ENCODE assay signal across 13 cellular contexts in the genomic region with DNA sequence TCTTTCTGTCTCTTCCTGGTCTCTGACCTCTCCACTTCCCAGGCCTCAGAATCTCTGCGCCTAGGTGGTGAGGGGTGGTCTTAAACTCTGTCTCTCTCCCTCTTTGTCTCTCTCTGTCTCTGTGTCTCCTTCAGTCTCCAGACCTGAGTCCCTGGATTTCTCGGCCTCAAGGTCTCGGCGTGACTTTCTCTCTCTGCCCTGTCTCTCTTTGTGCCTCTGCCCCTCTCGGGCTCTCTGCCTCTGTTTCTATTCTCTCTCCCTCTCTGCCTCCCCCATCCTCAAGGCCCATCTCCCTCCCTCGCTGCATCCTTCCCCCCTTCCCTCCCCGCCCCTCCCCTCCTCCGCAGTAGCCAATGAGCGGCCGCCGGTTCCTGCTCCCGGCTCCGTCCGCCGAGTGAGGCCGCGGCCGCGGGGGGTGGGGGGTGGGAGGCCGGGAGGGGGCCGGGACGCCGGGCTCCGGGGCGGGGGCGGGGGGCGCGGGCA. TPM values are rescaled to one million over a fixed set of nuclear protein-coding genes. Genes with fewer than 3 reads are reported as not detected.
A peak's percentile ranks its signal among the peaks of the same experiment; 100 is the strongest.
DNase-seq lines count a peak whose midpoint lies in the region; ATAC-seq and TF ChIP-seq lines count a peak whose summit lies in the region.
"Had no signal": no experiment of that assay in that cellular context is flagged by ENCODE, and none has a peak within 500 bp of the region (broad histone marks: within the 10 kb centered on the region; RNA-seq: fewer than 3 reads in every experiment).

A gene with protein sequence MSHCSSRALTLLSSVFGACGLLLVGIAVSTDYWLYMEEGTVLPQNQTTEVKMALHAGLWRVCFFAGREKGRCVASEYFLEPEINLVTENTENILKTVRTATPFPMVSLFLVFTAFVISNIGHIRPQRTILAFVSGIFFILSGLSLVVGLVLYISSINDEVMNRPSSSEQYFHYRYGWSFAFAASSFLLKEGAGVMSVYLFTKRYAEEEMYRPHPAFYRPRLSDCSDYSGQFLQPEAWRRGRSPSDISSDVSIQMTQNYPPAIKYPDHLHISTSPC (plus strand): TSS at position 346 of the 483 bp plus-strand sequence. CDS start 3,554 bp downstream, outside the sequence.

- no peaks in the 10 kb centered on the region for H3K9me3 Mint-ChIP-seq in mesothelial cell of epicardium

- H3K27me3 ChIP-seq in A673 (replicated peaks; ENCODE audit: insufficient read depth, low read depth, low read length, poor library complexity) = peaks cover 52% of the 10 kb centered on the region
- H3K27me3 ChIP-seq in HCT116 (ENCODE audit: insufficient read depth, low read length) = peaks cover 14% of the 10 kb centered on the region; the same call in 1 of the 2 replicates
- H3K27me3 ChIP-seq in Peyer's patch = peaks cover 0 to 21% of the 10 kb centered on the region in 2 donors

- no peaks in the 10 kb centered on the region for H3K9me2 ChIP-seq in HCT116 (ENCODE audit: insufficient read depth)

- TF ChIP-seq CTCF in A673 (conservative IDR thresholded peaks at IDR 0.05; ENCODE audit: low read depth, low read length) = no peak
- no peak for TF ChIP-seq CTCF in HCT116 (IDR thresholded peaks at IDR 0.05 in 2 of 3, conservative IDR thresholded peaks at IDR 0.05 in 1 of 3; ENCODE audit: borderline replicate concordance in 1 of 3, insufficient read depth in 1 of 3, low read depth in 2 of 3, low read length in 2 of 3)
- TF ChIP-seq CTCF in mesothelial cell of epicardium (IDR thresholded peaks at IDR 0.05; ENCODE audit: unreplicated experiment) = no peak
- TF ChIP-seq CTCF in Peyer's patch (IDR thresholded peaks at IDR 0.05) = no peak

- H3K27ac Mint-ChIP-seq in mesothelial cell of epicardium = no peak within 1 kb of the TSS

- H3K4me3 Mint-ChIP-seq in mesothelial cell of epicardium = peak within 1 kb of the TSS; percentile 40

- H3K4me2 ChIP-seq in HCT116 (ENCODE audit: low read length) = peak within 1 kb of the TSS; percentile 8; the same call in 1 of the 2 replicates

- intact Hi-C loops in A673 (cut with micrococcal nuclease; ENCODE audit: unreplicated experiment) (no loop called here), HCT116 (cut with micrococcal nuclease) (loop anchor here (5.0 kb wide), 1 partner anchor 113 kb away; no protein-coding TSS in a partner anchor)

- no peaks in the 10 kb centered on the region for H3K36me3 ChIP-seq in A673 (ENCODE audit: insufficient read depth, low read length, poor library complexity, severe bottlenecking)
- no peaks in the 10 kb centered on the region for H3K36me3 ChIP-seq in HCT116 (ENCODE audit: control insufficient read depth in 1 of 2, insufficient read depth in 2 of 2, low read length in 2 of 2)
- no peaks in the 10 kb centered on the region for H3K36me3 ChIP-seq in Peyer's patch
- H3K36me3 ChIP-seq: gastroesophageal sphincter, thyroid gland had no signal

- H3K79me2 ChIP-seq in HCT116 (ENCODE audit: insufficient read depth, low read length) = no peaks in the 10 kb centered on the region

- H3K27ac ChIP-seq in A673 (ENCODE audit: low read depth, low read length, poor library complexity, severe bottlenecking) = no peak within 1 kb of the TSS
- no peak within 1 kb of the TSS for H3K27ac ChIP-seq in HCT116 (ENCODE audit: low read depth, low read length)
- H3K27ac ChIP-seq in Peyer's patch = no peak within 1 kb of the TSS
- H3K27ac ChIP-seq: gastroesophageal sphincter, skin epidermis, thyroid gland had no signal

- peaks cover 94% of the 10 kb centered on the region for H3K27me3 Mint-ChIP-seq in mesothelial cell of epicardium (ENCODE audit: low read depth)

- TF ChIP-seq POLR2A in HCT116 (IDR thresholded peaks at IDR 0.05; ENCODE audit: borderline replicate concordance, extremely low read depth, insufficient read depth, insufficient read length) (no peak), Peyer's patch (IDR thresholded peaks at IDR 0.05) (no peak)

- no peaks in the 10 kb centered on the region for H4K20me1 ChIP-seq in HCT116 (ENCODE audit: insufficient read depth)

- peak within 1 kb of the TSS; percentile 30 for H3K4me3 ChIP-seq in A673 (ENCODE audit: low read depth, low read length, poor library complexity, severe bottlenecking)
- H3K4me3 ChIP-seq in HCT116 (replicated peaks in 1 of 2; ENCODE audit: low read depth in 1 of 2, low read length in 2 of 2) = no peak within 1 kb of the TSS; a peak in 1 of 4 replicates
- peak within 1 kb of the TSS in 1 of 4 donors; percentile 3 for H3K4me3 ChIP-seq in Peyer's patch
- H3K4me3 ChIP-seq: skin epidermis, thyroid gland had no signal

- H3K9me3 ChIP-seq in A673 (ENCODE audit: low read depth, low read length, poor library complexity, severe bottlenecking) (no peaks in the 10 kb centered on the region), HCT116 (ENCODE audit: control insufficient read depth in 1 of 2, insufficient read depth in 1 of 2, low read depth in 1 of 2, low read length in 2 of 2) (no peaks in the 10 kb centered on the region), Peyer's patch (peaks cover 0 to 11% (median 0%) of the 10 kb centered on the region in 4 donors)
- H3K9me3 ChIP-seq: gastroesophageal sphincter, thyroid gland had no signal

- CTCF ChIA-PET in A673 (lab: Charles Lee) (no interaction called here), HCT116 (lab: Charles Lee) (no interaction called here)

- H2AFZ ChIP-seq in HCT116 (ENCODE audit: low read depth, low read length, poor library complexity, severe bottlenecking) = no peak within 1 kb of the TSS

- POLR2A ChIA-PET in A673 (lab: Charles Lee; ENCODE audit: low non-redundant PET) (no interaction called here), HCT116 (lab: Charles Lee) (no interaction called here)

- H3K9ac ChIP-seq in HCT116 (ENCODE audit: low read length) = no peak within 1 kb of the TSS

- peaks cover 8% of the 10 kb centered on the region for H3K4me1 ChIP-seq in A673 (ENCODE audit: insufficient read depth, low read length, poor library complexity, severe bottlenecking)
- peaks cover 0 to 12% of the 10 kb centered on the region in 2 experiments; a peak in 2 of 4 replicates for H3K4me1 ChIP-seq in HCT116 (ENCODE audit: control insufficient read depth in 1 of 2, insufficient read depth in 2 of 2, low read length in 2 of 2)
- H3K4me1 ChIP-seq in Peyer's patch = peaks cover 0 to 16% (median 4%) of the 10 kb centered on the region in 4 donors
- H3K4me1 ChIP-seq: thyroid gland had no signal

- BruUV-seq in A673 (replicated peaks; lab: Mats Ljungman, UMichigan) = no TSS peak
- BruUV-seq in HCT116 (replicated peaks; lab: Mats Ljungman, UMichigan) = no TSS peak

- no peak for TF ChIP-seq RAD21 in HCT116 (IDR thresholded peaks at IDR 0.05; ENCODE audit: low read depth)

- DNase-seq in A673 (ENCODE audit: low spot score) = no peak
- no peak for DNase-seq in HCT116 (ENCODE audit: low read depth, low spot score)
- DNase-seq in cerebellum (ENCODE audit: low spot score) = peak; percentile 92
- DNase-seq in mesothelial cell of epicardium (ENCODE audit: low spot score in 2 of 2, unreplicated experiment in 2 of 2) = no peak
- no peak for DNase-seq in NCI-H1048 (lab: John Stamatoyannopoulos, UW)
- no peak for DNase-seq in Peyer's patch
- DNase-seq: DMS79 treated with DMSO at 0.1 percent for 48 hours, thyroid gland had no signal

- H3K36me3 Mint-ChIP-seq in mesothelial cell of epicardium = no peaks in the 10 kb centered on the region

- RAD21 ChIA-PET in HCT116 (lab: Charles Lee; ENCODE audit: low non-redundant PET in 1 of 2, low total read pairs in 2 of 2, uncharacterized antibody in 2 of 2, unreplicated experiment in 2 of 2) = no interaction called here

- no peak for ATAC-seq in HCT116
- ATAC-seq in GM18907 (IDR thresholded peaks at IDR 0.05; ENCODE audit: unreplicated experiment) = no peak
- ATAC-seq in GM21390 (IDR thresholded peaks at IDR 0.05; ENCODE audit: unreplicated experiment) = no peak
- ATAC-seq: gastroesophageal sphincter had no signal

- H3K4me1 Mint-ChIP-seq in mesothelial cell of epicardium = peaks cover 16% of the 10 kb centered on the region

TF ChIP-seq in HCT116, 20 proteins besides CTCF, POLR2A, EP300 and RAD21:
- no peak for TF ChIP-seq POLR2AphosphoS5 (IDR thresholded peaks at IDR 0.05; ENCODE audit: low read depth, low read length)
- no peak for TF ChIP-seq TCF7L2 (IDR thresholded peaks at IDR 0.05; ENCODE audit: borderline replicate concordance, extremely low read depth, insufficient read depth, insufficient read length)
- TF ChIP-seq EGR1 (IDR thresholded peaks at IDR 0.05; ENCODE audit: low read depth) = no peak
- no peak for TF ChIP-seq ZFX (IDR thresholded peaks at IDR 0.05)
TF ChIP-seq in HCT116: peak in this region for 0.

RNA-seq across cellular contexts. Expression of the gene that starts here (rescaled TPM):
- total RNA-seq in A673 (2021) = not detected in 2 replicates
- total RNA-seq in HCT116 (2021; ENCODE audit: unreplicated experiment) = not detected
- polyA plus RNA-seq in HCT116 (2012) = 0.07 and 0.10 TPM in 2 replicates
- total RNA-seq in cerebellum = 14.0 TPM
- 0.52 to 0.82 TPM (median 0.76 TPM) in 3 replicates for total RNA-seq in mesothelial cell of epicardium
- total RNA-seq in Peyer's patch = not detected
- total RNA-seq: gastroesophageal sphincter, SK-MEL-5, thyroid gland had no signal
